13 cellular contexts compared by ENCODE assay signal in genomic region chr6:148471624-148472494, GRCh38.
DNase-seq lines count a peak whose midpoint lies in the region; ATAC-seq and TF ChIP-seq lines count a peak whose summit lies in the region.
"Had no signal": no experiment of that assay in that cellular context is flagged by ENCODE, and none has a peak within 500 bp of the region (broad histone marks: within the 10 kb centered on the region; RNA-seq: fewer than 3 reads in every experiment).

No MANE protein-coding gene starts in this region.

- POLR2A ChIA-PET in Caco-2 (lab: Charles Lee): no interaction called here

- peaks cover 3% of the 10 kb centered on the region; the same call in 1 of the 2 replicates for H3K36me3 ChIP-seq in SJSA1
- peaks cover 13% of the 10 kb centered on the region for H3K36me3 ChIP-seq in muscle layer of colon (ENCODE audit: insufficient read depth, low read length)
- peaks cover 7% of the 10 kb centered on the region for H3K36me3 ChIP-seq in thoracic aorta
- H3K36me3 ChIP-seq in Caco-2 (ENCODE audit: control insufficient read depth, insufficient read depth, low read length): no peaks in the 10 kb centered on the region

- H3K27me3 ChIP-seq in SJSA1 (replicated peaks): no peaks in the 10 kb centered on the region
- H3K27me3 ChIP-seq in muscle layer of colon (ENCODE audit: control insufficient read depth in 1 of 2, insufficient read depth in 2 of 2, low read length in 2 of 2): no peaks in the 10 kb centered on the region
- no peaks in the 10 kb centered on the region for H3K27me3 ChIP-seq in thoracic aorta (replicated peaks; ENCODE audit: insufficient read depth)
- H3K27me3 ChIP-seq in Caco-2 (replicated peaks; ENCODE audit: control insufficient read depth, insufficient read depth, low read length): no peaks in the 10 kb centered on the region

- H3K9me3 Mint-ChIP-seq in Caco-2 (ENCODE audit: unreplicated experiment): no peaks in the 10 kb centered on the region
- H3K9me3 Mint-ChIP-seq: activated naive CD4-positive, alpha-beta T cell treated with anti-CD3 and anti-CD28 coated beads, Interleukin-2, amount 10 ng/mL, durations not matched to agents 7 days and 5 days; CD4-positive, alpha-beta T cell had no signal

- peak overlapping the region; percentile 3 for H3K9ac ChIP-seq in muscle layer of colon (ENCODE audit: low read length)

- H3K27ac ChIP-seq in SJSA1 (peak overlapping the region; percentile 77), muscle layer of colon (ENCODE audit: low read depth, low read length) (no peak overlapping the region), thoracic aorta (peak overlapping the region; percentile 43 to 62)

- H3K4me1 ChIP-seq in SJSA1 (replicated peaks): peaks cover 23% of the 10 kb centered on the region
- peaks cover 3% of the 10 kb centered on the region for H3K4me1 ChIP-seq in muscle layer of colon (ENCODE audit: insufficient read depth, low read length)
- H3K4me1 ChIP-seq in thoracic aorta (ENCODE audit: control insufficient read depth in 1 of 2, low read depth in 2 of 2): peaks cover 0 to 33% of the 10 kb centered on the region in 2 donors
- H3K4me1 ChIP-seq in Caco-2: no peaks in the 10 kb centered on the region

- no peaks in the 10 kb centered on the region for H3K4me1 Mint-ChIP-seq in Caco-2 (ENCODE audit: low read depth, unreplicated experiment)
- H3K4me1 Mint-ChIP-seq: activated naive CD4-positive, alpha-beta T cell treated with anti-CD3 and anti-CD28 coated beads, Interleukin-2, amount 10 ng/mL, durations not matched to agents 7 days and 5 days had no signal

- CTCF ChIA-PET in Caco-2 (lab: Charles Lee): interaction anchor here (0.7 kb wide), 1 partner anchor 16 kb away, joined by 4 read pairs; no protein-coding TSS in a partner anchor

- peak; percentile 75 to 83 for DNase-seq in SJSA1 (ENCODE audit: low read depth in 1 of 2, low spot score in 2 of 2)
- DNase-seq in fibroblast of pulmonary artery (ENCODE audit: low read depth): peak; percentile 20
- no peak for DNase-seq in thoracic aorta (ENCODE audit: low spot score)
- DNase-seq in inferior parietal cortex (ENCODE audit: extremely low spot score): no peak
- DNase-seq in activated naive CD4-positive, alpha-beta T cell (lab: John Stamatoyannopoulos, UW): no peak
- DNase-seq in Caco-2: no peak
- DNase-seq in NCI-H510A (lab: John Stamatoyannopoulos, UW): no peak
- DNase-seq: activated CD8-positive, alpha-beta T cell treated with anti-CD3 and anti-CD28 coated beads, Interleukin-2, amount 10 ng/mL, durations not matched to agents 7 days and 5 days; activated naive CD4-positive, alpha-beta T cell treated with anti-CD3 and anti-CD28 coated beads, Interleukin-2, amount 10 ng/mL, durations not matched to agents 7 days and 5 days; CD4-positive, alpha-beta T cell; GF-D8; NCI-H446 had no signal

- no TSS peak for BruUV-seq in Caco-2 (replicated peaks; lab: Mats Ljungman, UMichigan)

- no peak overlapping the region for H3K4me3 Mint-ChIP-seq in Caco-2 (ENCODE audit: unreplicated experiment)
- H3K4me3 Mint-ChIP-seq: activated CD8-positive, alpha-beta T cell treated with anti-CD3 and anti-CD28 coated beads, Interleukin-2, amount 10 ng/mL, durations not matched to agents 7 days and 5 days; activated naive CD4-positive, alpha-beta T cell treated with anti-CD3 and anti-CD28 coated beads, Interleukin-2, amount 10 ng/mL, durations not matched to agents 7 days and 5 days; CD4-positive, alpha-beta T cell had no signal

- no peaks in the 10 kb centered on the region for H3K27me3 Mint-ChIP-seq in Caco-2 (ENCODE audit: insufficient read depth, unreplicated experiment)

- H3K4me3 ChIP-seq in SJSA1: no peak overlapping the region
- no peak overlapping the region for H3K4me3 ChIP-seq in fibroblast of pulmonary artery (replicated peaks; ENCODE audit: low read depth, low read length)
- H3K4me3 ChIP-seq in muscle layer of colon (ENCODE audit: low read depth in 1 of 2, low read length in 2 of 2): no peak overlapping the region
- H3K4me3 ChIP-seq in thoracic aorta: peak overlapping the region; percentile 45
- H3K4me3 ChIP-seq in Caco-2 (ENCODE audit: low read depth, low read length): no peak overlapping the region

- TF ChIP-seq CTCF in fibroblast of pulmonary artery (IDR thresholded peaks at IDR 0.05; ENCODE audit: low read length, missing control alignments) (no peak), thoracic aorta (IDR thresholded peaks at IDR 0.05) (no peak), Caco-2 (IDR thresholded peaks at IDR 0.05; ENCODE audit: insufficient read depth in 1 of 2, low read depth in 1 of 2, low read length in 1 of 2, severe bottlenecking in 1 of 2, unreplicated experiment in 1 of 2) (no peak)

- H3K9me3 ChIP-seq in SJSA1 (replicated peaks) (no peaks in the 10 kb centered on the region; the same call in 1 of the 2 replicates), muscle layer of colon (ENCODE audit: low read length) (no peaks in the 10 kb centered on the region), thoracic aorta (no peaks in the 10 kb centered on the region), Caco-2 (no peaks in the 10 kb centered on the region)

- intact Hi-C loops in Caco-2 (cut with micrococcal nuclease; ENCODE audit: unreplicated experiment): no loop called here

- no peak overlapping the region for H3K27ac Mint-ChIP-seq in Caco-2 (ENCODE audit: unreplicated experiment)
- H3K27ac Mint-ChIP-seq: activated CD8-positive, alpha-beta T cell treated with anti-CD3 and anti-CD28 coated beads, Interleukin-2, amount 10 ng/mL, durations not matched to agents 7 days and 5 days; activated naive CD4-positive, alpha-beta T cell treated with anti-CD3 and anti-CD28 coated beads, Interleukin-2, amount 10 ng/mL, durations not matched to agents 7 days and 5 days; CD4-positive, alpha-beta T cell had no signal

- H3K36me3 Mint-ChIP-seq in Caco-2 (ENCODE audit: insufficient read depth, unreplicated experiment): peaks cover 45% of the 10 kb centered on the region
- H3K36me3 Mint-ChIP-seq: activated naive CD4-positive, alpha-beta T cell treated with anti-CD3 and anti-CD28 coated beads, Interleukin-2, amount 10 ng/mL, durations not matched to agents 7 days and 5 days had no signal

- ATAC-seq in thoracic aorta (ENCODE audit: insufficient number of reproducible peaks, low FRiP score, low read depth): no peak
- ATAC-seq: activated CD8-positive, alpha-beta T cell treated with anti-CD3 and anti-CD28 coated beads, Interleukin-2, amount 10 ng/mL, durations not matched to agents 7 days and 5 days had no signal

Comparison
In these comparisons a context has a peak if more than half of its experiments do, and no peak if none do; other contexts are left out.
1. DNase-seq: peak in SJSA1 (2 of 2) and fibroblast of pulmonary artery (single experiment); none in thoracic aorta (single experiment), inferior parietal cortex (single experiment), activated naive CD4-positive, alpha-beta T cell (0 of 4), Caco-2 (0 of 2) and NCI-H510A (single experiment).